Comparison of ENCODE assay signal across 11 cellular contexts in genomic region chr6:26336355-26337198, GRCh38. TPM values are rescaled to one million over a fixed set of nuclear protein-coding genes. Genes with fewer than 3 reads are reported as not detected.
DNase-seq lines count a peak whose midpoint lies in the region; ATAC-seq, FAIRE-seq and TF ChIP-seq lines count a peak whose summit lies in the region.
"Had no signal": no experiment of that assay in that cellular context is flagged by ENCODE, and none has a peak within 500 bp of the region (broad histone marks: within the 10 kb centered on the region; RNA-seq: fewer than 3 reads in every experiment).

No MANE protein-coding gene starts in this region.

- intact Hi-C loops in PC-9 (cut with micrococcal nuclease; ENCODE audit: unreplicated experiment), result no loop called here
- intact Hi-C loops in endothelial cell of umbilical vein (cut with micrococcal nuclease), result no loop called here

- H3K9ac ChIP-seq in GM23248, result no peak overlapping the region
- H3K9ac ChIP-seq in endothelial cell of umbilical vein (replicated peaks; ENCODE audit: extremely low read depth, insufficient read depth, low read length), result no peak overlapping the region

- H3K36me3 ChIP-seq in GM23248 (ENCODE audit: low read depth) (no peaks in the 10 kb centered on the region), PC-9 (ENCODE audit: low read depth) (no peaks in the 10 kb centered on the region), endothelial cell of umbilical vein (ENCODE audit: control insufficient read depth in 2 of 2, extremely low read depth in 1 of 2, insufficient read depth in 2 of 2, low read length in 2 of 2) (no peaks in the 10 kb centered on the region)
- H3K36me3 ChIP-seq: left ventricle myocardium inferior had no signal

- no peaks in the 10 kb centered on the region for H3K27me3 ChIP-seq in GM23248 (replicated peaks; ENCODE audit: insufficient read depth)
- no peaks in the 10 kb centered on the region for H3K27me3 ChIP-seq in PC-9 (ENCODE audit: insufficient read depth, low read depth)
- peaks cover 0 to 2% of the 10 kb centered on the region in 2 experiments for H3K27me3 ChIP-seq in endothelial cell of umbilical vein (ENCODE audit: control insufficient read depth in 2 of 2, insufficient read depth in 2 of 2, low read length in 2 of 2)

- peak; percentile 89 for DNase-seq in A172 (ENCODE audit: low spot score)
- peak; percentile 82 for DNase-seq in GM23248
- DNase-seq in PC-9, result peak; percentile 26 to 67
- DNase-seq in endothelial cell of umbilical vein (ENCODE audit: low read depth, low spot score), result no peak
- DNase-seq in central memory CD4-positive, alpha-beta T cell, result no peak
- no peak for DNase-seq in GM12891 (ENCODE audit: insufficient read length, low spot score)
- no peak for DNase-seq in HEK293T (ENCODE audit: extremely low spot score)
- DNase-seq: activated B cell treated with CpG ODN at 0.5 μM for 24 hours, cortex of kidney, left ventricle myocardium inferior had no signal

- H3K9me2 ChIP-seq in GM23248 (ENCODE audit: insufficient read depth) (no peaks in the 10 kb centered on the region), PC-9 (ENCODE audit: insufficient read depth) (no peaks in the 10 kb centered on the region)

- POLR2A ChIA-PET in PC-9 (lab: Charles Lee; ENCODE audit: unreplicated experiment), result interaction anchor here (0.5 to 1.0 kb wide), 5 partner anchors 12 to 310 kb away, joined by 3 to 7 read pairs (median 5); partner anchors contain the start of gene HMGN4
- POLR2A ChIA-PET in endothelial cell of umbilical vein (lab: Charles Lee), result no interaction called here
- POLR2A ChIA-PET in HEK293T (lab: Yijun Ruan, JAX), result interaction anchor here (0.6 to 1.5 kb wide), 5 partner anchors 37 to 161 kb away, joined by 3 to 5 read pairs (median 3); a partner anchor contains a TSS

- H3K9me1 ChIP-seq in endothelial cell of umbilical vein (replicated peaks; ENCODE audit: control insufficient read depth, extremely low read depth, insufficient read depth, low read length), result no peaks in the 10 kb centered on the region

- TF ChIP-seq POLR2A in endothelial cell of umbilical vein (IDR thresholded peaks at IDR 0.05; ENCODE audit: low read depth, low read length) (no peak), GM12891 (IDR thresholded peaks at IDR 0.05; ENCODE audit: low read depth, low read length) (no peak)

- no peak for FAIRE-seq in endothelial cell of umbilical vein (lab: Jason Lieb, UNC)
- no peak for FAIRE-seq in GM12891 (lab: Jason Lieb, UNC)

- H4K20me1 ChIP-seq in GM23248 (ENCODE audit: insufficient read depth), result no peaks in the 10 kb centered on the region
- no peaks in the 10 kb centered on the region for H4K20me1 ChIP-seq in PC-9 (ENCODE audit: insufficient read depth)
- no peaks in the 10 kb centered on the region for H4K20me1 ChIP-seq in endothelial cell of umbilical vein (replicated peaks; ENCODE audit: control insufficient read depth, extremely low read depth, insufficient read depth, low read length)

- H3K79me2 ChIP-seq in GM23248 (ENCODE audit: insufficient read depth) (no peaks in the 10 kb centered on the region), PC-9 (ENCODE audit: low read depth) (no peaks in the 10 kb centered on the region), endothelial cell of umbilical vein (ENCODE audit: control insufficient read depth, insufficient read depth, low read length) (no peaks in the 10 kb centered on the region)

- peak overlapping the region; percentile 48; the same call in 1 of the 2 replicates for H3K4me3 ChIP-seq in GM23248
- H3K4me3 ChIP-seq in PC-9, result peak overlapping the region; percentile 28; the same call in 1 of the 2 replicates
- H3K4me3 ChIP-seq in endothelial cell of umbilical vein (replicated peaks in 1 of 3; ENCODE audit: insufficient read depth in 1 of 3, low read depth in 1 of 3, low read length in 3 of 3), result no peak overlapping the region
- H3K4me3 ChIP-seq: left ventricle myocardium inferior had no signal

- BruUV-seq in PC-9 (replicated peaks; lab: Mats Ljungman, UMichigan), result no TSS peak
- BruUV-seq in endothelial cell of umbilical vein (replicated peaks; lab: Mats Ljungman, UMichigan), result no TSS peak

- H3K4me2 ChIP-seq in GM23248 (ENCODE audit: unreplicated experiment), result peak overlapping the region; percentile 78
- H3K4me2 ChIP-seq in PC-9, result peak overlapping the region; percentile 71
- H3K4me2 ChIP-seq in endothelial cell of umbilical vein (ENCODE audit: insufficient read depth, low read length), result peak overlapping the region; percentile 30

- peaks cover 16% of the 10 kb centered on the region for H3F3A ChIP-seq in GM23248 (ENCODE audit: insufficient read depth)
- H3F3A ChIP-seq in PC-9 (ENCODE audit: insufficient read depth, low read depth), result peaks cover 25% of the 10 kb centered on the region

- no peak for ATAC-seq in GM18909 (IDR thresholded peaks at IDR 0.05; ENCODE audit: poor library complexity, unreplicated experiment)

- in situ Hi-C loops in GM23248 (cut with MboI), result loop anchor here (25.0 kb wide), 1 partner anchor 201 kb away; the partner anchor contains the start of gene HMGN4

- H3K4me1 ChIP-seq in GM23248 (ENCODE audit: insufficient read depth) (peaks cover 21% of the 10 kb centered on the region), PC-9 (replicated peaks; ENCODE audit: insufficient read depth) (peaks cover 28% of the 10 kb centered on the region), endothelial cell of umbilical vein (ENCODE audit: control insufficient read depth, extremely low read depth, insufficient read depth, low read length) (peaks cover 15% of the 10 kb centered on the region)

- CTCF ChIA-PET in PC-9 (lab: Charles Lee), result interaction anchor here (1.3 kb wide), 1 partner anchor 240 kb away, joined by 3 read pairs; no protein-coding TSS in a partner anchor
- CTCF ChIA-PET in endothelial cell of umbilical vein (lab: Charles Lee), result interaction anchor here (0.6 to 3.3 kb wide), 4 partner anchors 15 to 259 kb away, joined by 3 to 14 read pairs (median 3); no protein-coding TSS in a partner anchor
- CTCF ChIA-PET in HEK293T (lab: Yijun Ruan, JAX), result interaction anchor here (0.7 kb wide), 1 partner anchor 1451 kb away, joined by 3 read pairs; no protein-coding TSS in a partner anchor

- TF ChIP-seq CTCF in PC-9 (conservative IDR thresholded peaks at IDR 0.05), result no peak
- TF ChIP-seq CTCF in endothelial cell of umbilical vein (IDR thresholded peaks at IDR 0.05; ENCODE audit: extremely low read depth in 1 of 2, insufficient read depth in 1 of 2, low read depth in 1 of 2, low read length in 2 of 2), result no peak

- H3K27ac ChIP-seq in GM23248 (peak overlapping the region; percentile 35), PC-9 (peak overlapping the region; percentile 59), endothelial cell of umbilical vein (ENCODE audit: insufficient read depth, low read depth, low read length) (no peak overlapping the region)
- H3K27ac ChIP-seq: left ventricle myocardium inferior had no signal

- dilution Hi-C loops in endothelial cell of umbilical vein (cut with MboI; ENCODE audit: extremely low pct_ligation_motif_present, low sequenced_read_pairs), result loop anchor here (25.0 kb wide), 1 partner anchor 201 kb away; the partner anchor contains the start of gene HMGN4

- no peaks in the 10 kb centered on the region for H3K9me3 ChIP-seq in GM23248 (ENCODE audit: low read depth)
- H3K9me3 ChIP-seq in PC-9 (ENCODE audit: insufficient read depth, low read depth), result no peaks in the 10 kb centered on the region
- no peaks in the 10 kb centered on the region for H3K9me3 ChIP-seq in endothelial cell of umbilical vein (replicated peaks; ENCODE audit: control insufficient read depth, insufficient read depth, low read length)
- H3K9me3 ChIP-seq: left ventricle myocardium inferior had no signal

- H2AFZ ChIP-seq in GM23248 (peak overlapping the region; percentile 68), PC-9 (no peak overlapping the region), endothelial cell of umbilical vein (ENCODE audit: low read depth, low read length) (peak overlapping the region; percentile 27)

TF ChIP-seq in endothelial cell of umbilical vein, 7 proteins besides CTCF, POLR2A, EP300 and RAD21 (continues in another document):
- peak; percentile 8 for TF ChIP-seq JUN (IDR thresholded peaks at IDR 0.05; ENCODE audit: borderline replicate concordance, insufficient read depth, insufficient read length, low read depth)

TF ChIP-seq in GM12891, 5 proteins besides CTCF, POLR2A, EP300 and RAD21 (continues in another document):
- TF ChIP-seq SPI1 (IDR thresholded peaks at IDR 0.05; ENCODE audit: low read depth, low read length) (no peak), POLR2AphosphoS5 (IDR thresholded peaks at IDR 0.05; ENCODE audit: low read depth, low read length) (no peak)

TF ChIP-seq in HEK293T, 16 proteins besides CTCF, POLR2A, EP300 and RAD21 (continues in another document):
- TF ChIP-seq SP1 (IDR thresholded peaks at IDR 0.05) (no peak), L3MBTL2 (conservative IDR thresholded peaks at IDR 0.05) (no peak)

RNA-seq across cellular contexts. Expression of gene BTN3A2, which starts 28.4 kb away (rescaled TPM):
- total RNA-seq in A172 (2014; rRNA removed; shearing (Covaris generic)), result 9.9 and 13.3 TPM in 2 replicates
- 12.9 and 14.5 TPM in 2 replicates for total RNA-seq in GM23248 (2014; rRNA removed; shearing (Covaris generic))
- polyA plus RNA-seq in GM23248 (2016; fragmentation: Nextera tagmentation; extraction: Ambion mirVana) (7.9 and 9.5 TPM in 2 replicates), endothelial cell of umbilical vein (6.4 and 8.6 TPM in 2 replicates)
- total RNA-seq in PC-9 (2021) (28.7 and 32.9 TPM in 2 replicates), endothelial cell of umbilical vein (14.2 and 17.9 TPM in 2 replicates)
- polyA plus RNA-seq in endothelial cell of umbilical vein (2011; cell fraction: cytosol; rRNA removed), result 12.7 and 12.9 TPM in 2 replicates
- 16.0 and 20.4 TPM in 2 replicates for polyA plus RNA-seq in endothelial cell of umbilical vein (2011; cell fraction: nucleus; rRNA removed)
- 10.0 and 11.5 TPM in 2 replicates for polyA plus RNA-seq in endothelial cell of umbilical vein (2012)
- 18.8 and 27.3 TPM in 2 replicates for polyA minus RNA-seq in endothelial cell of umbilical vein
- polyA minus RNA-seq in endothelial cell of umbilical vein (2011; cell fraction: cytosol; rRNA and poly(A)+ RNA removed), result 8.3 TPM
- polyA minus RNA-seq in endothelial cell of umbilical vein (2011; cell fraction: nucleus; rRNA and poly(A)+ RNA removed), result 7.5 and 10.5 TPM in 2 replicates
- polyA plus RNA-seq in GM12891 (2012; ENCODE audit: low read depth, missing spikeins), result 22.4 TPM

RNA-seq across cellular contexts. Expression of gene BTN2A2, which starts 46.3 kb away (rescaled TPM):
- total RNA-seq in A172 (2014; rRNA removed; shearing (Covaris generic)), result 12.0 and 13.0 TPM in 2 replicates
- total RNA-seq in GM23248 (2014; rRNA removed; shearing (Covaris generic)), result 4.5 and 9.1 TPM in 2 replicates
- polyA plus RNA-seq in GM23248 (2016; fragmentation: Nextera tagmentation; extraction: Ambion mirVana) (4.0 and 5.2 TPM in 2 replicates), endothelial cell of umbilical vein (13.4 and 15.3 TPM in 2 replicates)
- total RNA-seq in PC-9 (2021) (20.7 and 23.4 TPM in 2 replicates), endothelial cell of umbilical vein (13.2 and 18.4 TPM in 2 replicates)
- 12.6 and 12.7 TPM in 2 replicates for polyA plus RNA-seq in endothelial cell of umbilical vein (2011; cell fraction: cytosol; rRNA removed)
- polyA plus RNA-seq in endothelial cell of umbilical vein (2011; cell fraction: nucleus; rRNA removed), result 44.7 and 51.3 TPM in 2 replicates
- 13.8 TPM in 2 replicates for polyA plus RNA-seq in endothelial cell of umbilical vein (2012)
- 37.5 and 40.9 TPM in 2 replicates for polyA minus RNA-seq in endothelial cell of umbilical vein
- not detected for polyA minus RNA-seq in endothelial cell of umbilical vein (2011; cell fraction: cytosol; rRNA and poly(A)+ RNA removed)
- 32.4 and 37.7 TPM in 2 replicates for polyA minus RNA-seq in endothelial cell of umbilical vein (2011; cell fraction: nucleus; rRNA and poly(A)+ RNA removed)
- 21.7 TPM for polyA plus RNA-seq in GM12891 (2012; ENCODE audit: low read depth, missing spikeins)

Comparison
In these comparisons a context has a peak if more than half of its experiments do, and no peak if none do; other contexts are left out.
1. DNase-seq: peak in A172 (single experiment), GM23248 (single experiment) and PC-9 (2 of 2); none in endothelial cell of umbilical vein (single experiment), central memory CD4-positive, alpha-beta T cell (single experiment), GM12891 (single experiment) and HEK293T (single experiment).
2. H3K4me3 ChIP-seq: peak in GM23248 (single experiment) and PC-9 (single experiment); none in endothelial cell of umbilical vein (0 of 3).
3. Peak in every context shown above with its lines, with median percentiles within 50 percentile points of each other: H3K4me2 ChIP-seq.